ENCODE assay signal across 9 cellular contexts in genomic region chr22:42708393-42708792, GRCh38. TPM values are rescaled to one million over a fixed set of nuclear protein-coding genes. Genes with fewer than 3 reads are reported as not detected.
"Had no signal": no experiment of that assay in that cellular context is flagged by ENCODE, and none has a peak within 500 bp of the region (broad histone marks: within the 10 kb centered on the region; RNA-seq: fewer than 3 reads in every experiment).

No MANE protein-coding gene starts in this region.

- H3K27ac ChIP-seq: HL-60 had no signal

- FAIRE-seq: H1, H54, HepG2 had no signal

- DNase-seq: H9, HCEC 1CT, KG1 had no signal

- ATAC-seq: GM23338, HepG2 had no signal

- H3K4me3 ChIP-seq: GM23338 had no signal

RNA-seq across cellular contexts. Expression of gene A4GALT, which starts 12.3 kb away (rescaled TPM):
- polyA plus RNA-seq: IgD-negative memory B cell had no signal
